In genomic region chr9:119368681-119369581, GRCh38 we compare ENCODE assay signal across 8 cellular contexts. TPM values are rescaled to one million over a fixed set of nuclear protein-coding genes. Genes with fewer than 3 reads are reported as not detected.
DNase-seq lines count a peak whose midpoint lies in the region; ATAC-seq lines count a peak whose summit lies in the region.

BRINP1 (minus strand) TSS chr9:119369435; CDS start chr9:119313355, 56,080 bp downstream.

- in situ Hi-C loops in ACHN (cut with HindIII; ENCODE audit: low pct_ligation_motif_present, low pct_unique_long_range_greater_than_20kb, low sequenced_read_pairs), result no loop called here

- H3K27me3 ChIP-seq in thymus (ENCODE audit: control insufficient read depth, insufficient read depth), result peaks cover 28% of the 10 kb centered on the region
- no peaks in the 10 kb centered on the region for H3K27me3 ChIP-seq in effector memory CD4-positive, alpha-beta T cell (replicated peaks; ENCODE audit: control insufficient read depth, insufficient read depth, low read length, poor library complexity, severe bottlenecking)

- no peak within 1 kb of the TSS for H3K27ac ChIP-seq in thymus (ENCODE audit: low read depth)
- no peak within 1 kb of the TSS for H3K27ac ChIP-seq in effector memory CD4-positive, alpha-beta T cell (ENCODE audit: insufficient read depth, low read length, poor library complexity, severe bottlenecking)

- 3% methylated on average over 91 of the region's 91 CpGs for WGBS in thymus

- ATAC-seq in left colon, result peak; percentile 42

- no peaks in the 10 kb centered on the region for H3K9me3 ChIP-seq in thymus (ENCODE audit: control insufficient read depth)
- H3K9me3 ChIP-seq in effector memory CD4-positive, alpha-beta T cell (ENCODE audit: control insufficient read depth, low read length), result no peaks in the 10 kb centered on the region

- intact Hi-C loops in left colon (cut with DNase I, micrococcal nuclease), result no loop called here

- no peaks in the 10 kb centered on the region for H3K36me3 ChIP-seq in thymus (ENCODE audit: control insufficient read depth, insufficient read depth)
- no peaks in the 10 kb centered on the region for H3K36me3 ChIP-seq in effector memory CD4-positive, alpha-beta T cell (ENCODE audit: control insufficient read depth, insufficient read depth, low read length)

- no peaks in the 10 kb centered on the region for H3K4me1 ChIP-seq in thymus (ENCODE audit: control insufficient read depth, insufficient read depth, low read length)
- no peaks in the 10 kb centered on the region for H3K4me1 ChIP-seq in effector memory CD4-positive, alpha-beta T cell (ENCODE audit: control insufficient read depth, insufficient read depth, low read length, poor library complexity, severe bottlenecking)

- DNase-seq in ACHN (peak; percentile 78), NCI-H1694 (lab: John Stamatoyannopoulos, UW) (peak; percentile 36), cerebellum (ENCODE audit: low spot score) (peak; percentile 94), left colon (peak in 1 of 2 donors; percentile 12), cortex of kidney (lab: John Stamatoyannopoulos, UW) (no peak), NOMO-1 (lab: John Stamatoyannopoulos, UW; ENCODE audit: unreplicated experiment in 2 of 2) (no peak)
- no peak for DNase-seq in effector memory CD4-positive, alpha-beta T cell

- H3K4me3 ChIP-seq in thymus (ENCODE audit: low read length), result peak within 1 kb of the TSS; percentile 8
- H3K4me3 ChIP-seq in effector memory CD4-positive, alpha-beta T cell (ENCODE audit: insufficient read depth, low read depth, low read length, poor library complexity, severe bottlenecking), result no peak within 1 kb of the TSS

RNA-seq across cellular contexts. Expression of gene BRINP1, which starts in this region (rescaled TPM):
- total RNA-seq in cerebellum (35.4 TPM), left colon (under 1 TPM; 0.15 to 0.17 TPM)
- 5.6 TPM for polyA plus RNA-seq in thymus

Comparison
In these comparisons a context has a peak if more than half of its experiments do, and no peak if none do; other contexts are left out.
1. RNA of gene BRINP1 (total RNA-seq): 35.4 TPM in cerebellum (single experiment); 0.15 to 0.17 TPM in left colon; every median in the first group is over 10 times any median in the second.
2. Peak in ATAC-seq in left colon; RNA of the gene not detected or under 1 TPM.
3. DNase-seq: peak in ACHN (single experiment), NCI-H1694 (single experiment) and cerebellum (single experiment); none in effector memory CD4-positive, alpha-beta T cell (0 of 3), cortex of kidney (single experiment) and NOMO-1 (0 of 2).